In the genomic region with DNA sequence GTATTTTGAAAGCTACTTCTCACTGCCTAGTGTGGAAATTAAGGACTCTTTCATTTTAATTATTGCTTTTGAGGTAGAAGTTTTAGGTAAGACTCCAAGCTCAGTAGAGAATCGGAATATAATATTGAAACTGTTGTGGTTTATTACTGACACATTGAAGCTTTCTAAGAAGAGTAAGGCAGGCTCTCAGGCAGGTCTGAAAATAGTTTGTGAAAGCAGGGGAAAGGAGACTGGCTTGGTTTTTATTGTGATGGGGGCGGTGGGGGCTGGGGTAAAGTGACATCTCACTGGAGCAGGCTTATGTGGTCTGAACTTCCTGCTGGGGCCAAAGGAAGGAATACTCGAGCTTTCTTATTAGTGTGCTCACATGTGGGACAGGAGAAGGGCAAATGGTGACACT, we compare ENCODE assay signal across 11 cellular contexts.
DNase-seq lines count a peak whose midpoint lies in the region; ATAC-seq and TF ChIP-seq lines count a peak whose summit lies in the region.
"Had no signal": no experiment of that assay in that cellular context is flagged by ENCODE, and none has a peak within 500 bp of the region (broad histone marks: within the 10 kb centered on the region; RNA-seq: fewer than 3 reads in every experiment).

No MANE protein-coding gene starts in this region.

- H2AFZ ChIP-seq in neural progenitor cell (replicated peaks) = no peak overlapping the region

- no peaks in the 10 kb centered on the region for H3F3A ChIP-seq in neural progenitor cell (ENCODE audit: low read depth)

- no peaks in the 10 kb centered on the region for H3K4me1 Mint-ChIP-seq in neural progenitor cell

- no peak overlapping the region for H3K4me3 ChIP-seq in neural progenitor cell

- no peak overlapping the region for H3K27ac Mint-ChIP-seq in neural progenitor cell
- H3K27ac Mint-ChIP-seq: activated naive CD4-positive, alpha-beta T cell treated with anti-CD3 and anti-CD28 coated beads, Interleukin-2, amount 50 U/mL, for 72 hours had no signal

- ATAC-seq in GM19372 (IDR thresholded peaks at IDR 0.05; ENCODE audit: low read depth, unreplicated experiment) = peak; percentile 76
- peak; percentile 93 for ATAC-seq in HG02885 (IDR thresholded peaks at IDR 0.05; ENCODE audit: poor library complexity, unreplicated experiment)
- no peak for ATAC-seq in Right ventricle myocardium superior (ENCODE audit: poor library complexity)

- H3K9me3 ChIP-seq in neural progenitor cell (ENCODE audit: low read depth) = no peaks in the 10 kb centered on the region

- no peaks in the 10 kb centered on the region for H3K79me2 ChIP-seq in neural progenitor cell (ENCODE audit: low read depth)

- H3K4me2 ChIP-seq in neural progenitor cell = no peak overlapping the region

- no peaks in the 10 kb centered on the region for H4K20me1 ChIP-seq in neural progenitor cell (ENCODE audit: low read depth)

- H3K27me3 ChIP-seq in neural progenitor cell = no peaks in the 10 kb centered on the region

- peak; percentile 11 for DNase-seq in GM10266 (ENCODE audit: extremely low spot score)
- DNase-seq in KBM-7 = peak; percentile 38
- no peak for DNase-seq in NCI-H82 treated with DMSO at 0.1 percent for 48 hours (lab: John Stamatoyannopoulos, UW; ENCODE audit: unreplicated experiment)
- DNase-seq in NCI-H128 (lab: John Stamatoyannopoulos, UW; ENCODE audit: unreplicated experiment) = no peak
- DNase-seq in Right ventricle myocardium superior = no peak
- no peak for DNase-seq in neural progenitor cell (ENCODE audit: low spot score)
- DNase-seq: AML-193, hippocampal formation had no signal

- intact Hi-C loops in Right ventricle myocardium superior (cut with DNase I) = loop anchor here (10.0 kb wide), 1 partner anchor 474 kb away; no protein-coding TSS in a partner anchor

- H3K4me1 ChIP-seq in neural progenitor cell = no peaks in the 10 kb centered on the region

- H3K27ac ChIP-seq in neural progenitor cell = no peak overlapping the region

- H3K27me3 Mint-ChIP-seq in neural progenitor cell (ENCODE audit: insufficient read depth, low read depth) = no peaks in the 10 kb centered on the region

- in situ Hi-C loops in KBM-7 (cut with MboI; ENCODE audit: low pct_unique_long_range_greater_than_20kb, low sequenced_read_pairs) = no loop called here

- no peaks in the 10 kb centered on the region for H3K9me3 Mint-ChIP-seq in neural progenitor cell
- H3K9me3 Mint-ChIP-seq: activated naive CD4-positive, alpha-beta T cell treated with anti-CD3 and anti-CD28 coated beads, Interleukin-2, amount 50 U/mL, for 72 hours had no signal

- H3K36me3 ChIP-seq in neural progenitor cell = no peaks in the 10 kb centered on the region

- no peak overlapping the region for H3K4me3 Mint-ChIP-seq in neural progenitor cell

- H3K36me3 Mint-ChIP-seq in neural progenitor cell = no peaks in the 10 kb centered on the region

- TF ChIP-seq CTCF in GM10266 (IDR thresholded peaks at IDR 0.05; ENCODE audit: control insufficient read depth, insufficient read depth, low read depth, missing control alignments) = no peak
- TF ChIP-seq CTCF in neural progenitor cell (IDR thresholded peaks at IDR 0.05) = no peak

- no peak overlapping the region for H3K9ac ChIP-seq in neural progenitor cell

Comparison
In these comparisons a context has a peak if more than half of its experiments do, and no peak if none do; other contexts are left out.
1. DNase-seq: peak in GM10266 (single experiment) and KBM-7 (single experiment); none in NCI-H82 treated with DMSO at 0.1 percent for 48 hours (single experiment), NCI-H128 (single experiment), Right ventricle myocardium superior (single experiment) and neural progenitor cell (single experiment).